1 cellular context compared by ENCODE assay signal in genomic region chr13:95231393-95231792, GRCh38.
TF ChIP-seq lines count a peak whose summit lies in the region.

No MANE protein-coding gene starts in this region.

TF ChIP-seq in GM23338, 12 proteins besides CTCF, POLR2A, EP300 and RAD21 (continued from another document):
- TF ChIP-seq ETS1 (IDR thresholded peaks at IDR 0.05) (no peak), ZNF114 (CRISPR knock-in tag; IDR thresholded peaks at IDR 0.05) (no peak), EZH2phosphoT487 (IDR thresholded peaks at IDR 0.05; ENCODE audit: unreplicated experiment) (no peak), ZNF331 (CRISPR knock-in tag; IDR thresholded peaks at IDR 0.05; ENCODE audit: low read depth) (no peak)
